8 cellular contexts compared by ENCODE assay signal in the genomic region with DNA sequence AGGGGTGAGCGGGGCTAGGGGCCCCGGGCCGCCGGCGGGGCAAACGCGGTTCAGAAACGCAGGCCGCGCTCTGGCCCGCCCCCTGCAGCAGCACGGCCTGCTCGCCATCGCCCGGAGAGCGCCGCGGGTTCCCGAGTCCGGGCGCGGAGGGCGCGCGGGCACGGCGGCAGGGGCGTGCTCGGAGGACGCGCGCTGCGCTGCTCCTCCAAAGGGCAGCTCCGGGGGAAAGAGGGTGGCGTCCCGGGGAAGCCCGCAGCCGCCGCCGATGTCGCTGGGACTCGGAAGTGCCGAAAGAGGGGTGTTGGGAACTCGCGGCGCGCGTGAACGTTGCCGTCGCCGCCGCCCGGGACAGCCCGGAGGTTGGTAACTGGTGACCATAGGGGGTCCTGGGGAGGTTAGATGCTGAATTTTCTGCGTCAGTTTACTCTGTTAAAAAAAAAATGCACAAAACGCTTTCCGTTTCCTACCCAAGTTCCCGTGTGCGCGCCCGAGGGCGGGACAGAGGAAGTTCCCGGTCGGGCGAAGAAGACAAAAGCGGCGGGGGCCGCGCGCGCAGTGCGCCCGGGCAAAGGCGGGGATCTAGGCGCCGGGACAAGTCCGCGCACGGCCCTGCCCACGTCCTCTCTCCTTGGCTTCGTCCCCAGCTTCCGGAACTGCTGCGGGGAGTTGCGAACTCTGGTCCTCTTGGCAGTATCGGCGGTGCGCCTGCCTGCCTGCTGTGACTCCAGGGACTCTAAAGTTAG. TPM values are rescaled to one million over a fixed set of nuclear protein-coding genes. Genes with fewer than 3 reads are reported as not detected.
DNase-seq lines count a peak whose midpoint lies in the region; ATAC-seq and TF ChIP-seq lines count a peak whose summit lies in the region.

A gene (plus strand): TSS at position 157 of the 743 bp plus-strand sequence. CDS start 20,074 bp downstream, outside the sequence.

- POLR2A ChIA-PET in activated CD4-positive, alpha-beta memory T cell treated with anti-CD3 and anti-CD28 coated beads for 36 hours (lab: Charles Lee) = interaction anchor here (1.1 kb wide), 1 partner anchor 45 kb away, joined by 8 read pairs; no protein-coding TSS in a partner anchor

- peaks cover 5% of the 10 kb centered on the region for H3K27me3 Mint-ChIP-seq in activated CD4-positive, alpha-beta memory T cell treated with anti-CD3 and anti-CD28 coated beads for 36 hours

- H3K9me3 Mint-ChIP-seq in activated CD4-positive, alpha-beta memory T cell treated with anti-CD3 and anti-CD28 coated beads for 36 hours = peaks cover 4% of the 10 kb centered on the region

- H3K27ac Mint-ChIP-seq in activated CD4-positive, alpha-beta memory T cell treated with anti-CD3 and anti-CD28 coated beads for 36 hours = peak within 1 kb of the TSS; percentile 91

- peaks cover 7% of the 10 kb centered on the region for H3K4me1 ChIP-seq in BE2C

- H3K36me3 Mint-ChIP-seq in activated CD4-positive, alpha-beta memory T cell treated with anti-CD3 and anti-CD28 coated beads for 36 hours = no peaks in the 10 kb centered on the region

- H3K27me3 ChIP-seq in BE2C = no peaks in the 10 kb centered on the region

- H3K36me3 ChIP-seq in BE2C = no peaks in the 10 kb centered on the region

- H3K9me3 ChIP-seq in BE2C = no peaks in the 10 kb centered on the region

- peak; percentile 77 for DNase-seq in BE2C
- peak; percentile 69 for DNase-seq in NCI-H345 (lab: John Stamatoyannopoulos, UW)
- DNase-seq in activated CD4-positive, alpha-beta memory T cell treated with anti-CD3 and anti-CD28 coated beads for 36 hours = peak; percentile 76
- DNase-seq in effector CD8-positive, alpha-beta T cell (lab: John Stamatoyannopoulos, UW) = peak; percentile 4
- peak; percentile 73 to 78 for DNase-seq in lung microvascular endothelial cell (ENCODE audit: low read depth in 2 of 2)
- DNase-seq in stimulated activated CD8-positive, alpha-beta memory T cell treated with anti-CD3 and anti-CD28 coated beads, Interleukin-12 subunit alpha, Interleukin-12 subunit beta, amount 100 ng/mL, for 1 hour (ENCODE audit: low read depth) = peak; percentile 25

- H3K4me3 Mint-ChIP-seq in activated CD4-positive, alpha-beta memory T cell treated with anti-CD3 and anti-CD28 coated beads for 36 hours = peak within 1 kb of the TSS; percentile 89

- peak within 1 kb of the TSS; percentile 88 for H3K4me3 ChIP-seq in BE2C (ENCODE audit: low read depth, low read length)

- intact Hi-C loops in activated CD4-positive, alpha-beta memory T cell treated with anti-CD3 and anti-CD28 coated beads for 36 hours (cut with micrococcal nuclease) = loop anchor here (2.0 kb wide), 1 partner anchor 18 kb away; no protein-coding TSS in a partner anchor

- CTCF ChIA-PET in activated CD4-positive, alpha-beta memory T cell treated with anti-CD3 and anti-CD28 coated beads for 36 hours (lab: Charles Lee) = interaction anchor here (0.5 to 3.0 kb wide), 3 partner anchors 13 to 71 kb away, joined by 3 to 8 read pairs (median 3); no protein-coding TSS in a partner anchor

- ATAC-seq in GM19025 (IDR thresholded peaks at IDR 0.05; ENCODE audit: low read depth, unreplicated experiment) = peak; percentile 40
- ATAC-seq in HG03159 (IDR thresholded peaks at IDR 0.05; ENCODE audit: unreplicated experiment) = peak; percentile 52

- no peak for TF ChIP-seq CTCF in BE2C (IDR thresholded peaks at IDR 0.05; ENCODE audit: low read depth, low read length)

- H3K4me1 Mint-ChIP-seq in activated CD4-positive, alpha-beta memory T cell treated with anti-CD3 and anti-CD28 coated beads for 36 hours (ENCODE audit: low read depth) = peaks cover 42% of the 10 kb centered on the region

RNA-seq across cellular contexts. Expression of the gene that starts here (rescaled TPM):
- polyA plus RNA-seq in BE2C (2012; ENCODE audit: insufficient read depth, insufficient read length, low read depth) = 10.9 TPM
- total RNA-seq in activated CD4-positive, alpha-beta memory T cell treated with anti-CD3 and anti-CD28 coated beads for 36 hours = 1 to 10 TPM; 1.6 to 1.8 TPM
- 0.65 and 1.2 TPM in 2 replicates for total RNA-seq in lung microvascular endothelial cell

Comparison
In these comparisons a context has a peak if more than half of its experiments do, and no peak if none do; other contexts are left out.
1. Peak in every context shown above with its lines: DNase-seq, ATAC-seq and H3K4me3 ChIP-seq.
2. DNase-seq: peak in every context shown above with its lines; median percentile 77 in BE2C; 76 in activated CD4-positive, alpha-beta memory T cell treated with anti-CD3 and anti-CD28 coated beads for 36 hours; 76 in lung microvascular endothelial cell; 69 in NCI-H345; 25 in stimulated activated CD8-positive, alpha-beta memory T cell treated with anti-CD3 and anti-CD28 coated beads, Interleukin-12 subunit alpha, Interleukin-12 subunit beta, amount 100 ng/mL, for 1 hour; 4 in effector CD8-positive, alpha-beta T cell.